In genomic region chr20:46117704-46118467, GRCh38 we compare ENCODE assay signal across 1 cellular context.
TF ChIP-seq lines count a peak whose summit lies in the region.

TSS of gene CD40 (plus strand) at chr20:46118314. CDS start at chr20:46118344, 30 bp downstream.

TF ChIP-seq in GM12878, 131 proteins besides CTCF, POLR2A, EP300 and RAD21 (continued from another document):
- TF ChIP-seq MLLT1 (IDR thresholded peaks at IDR 0.05) (peak; percentile 29; the same call in 1 of the 2 replicates), NKRF (conservative IDR thresholded peaks at IDR 0.05) (no peak)
